26 cellular contexts compared by ENCODE assay signal in genomic region chr3:106348142-106348690, GRCh38.
DNase-seq lines count a peak whose midpoint lies in the region; ATAC-seq and TF ChIP-seq lines count a peak whose summit lies in the region.
"Had no signal": no experiment of that assay in that cellular context is flagged by ENCODE, and none has a peak within 500 bp of the region (broad histone marks: within the 10 kb centered on the region; RNA-seq: fewer than 3 reads in every experiment).

No MANE protein-coding gene starts in this region.

- H3K4me3 ChIP-seq in right cardiac atrium (ENCODE audit: low read length) (no peak overlapping the region), left ventricle myocardium inferior (no peak overlapping the region), mesenchymal stem cell (ENCODE audit: insufficient read depth in 1 of 2, low read depth in 1 of 2, low read length in 2 of 2) (no peak overlapping the region), skeletal muscle tissue (ENCODE audit: low read length in 3 of 3) (peak overlapping the region; percentile 7 to 57 (median 37)), hepatocyte (no peak overlapping the region)
- H3K4me3 ChIP-seq: heart left ventricle, transverse colon had no signal

- H2BK5ac ChIP-seq in mesenchymal stem cell (ENCODE audit: low read depth, low read length, poor library complexity, severe bottlenecking), result no peak overlapping the region

- H3K36me3 ChIP-seq in left ventricle myocardium inferior (no peaks in the 10 kb centered on the region), mesenchymal stem cell (ENCODE audit: control insufficient read depth in 1 of 2, insufficient read depth in 2 of 2, low read depth in 1 of 2, low read length in 2 of 2) (no peaks in the 10 kb centered on the region), skeletal muscle tissue (ENCODE audit: control insufficient read depth in 3 of 3, insufficient read depth in 3 of 3, low read length in 3 of 3) (no peaks in the 10 kb centered on the region), hepatocyte (replicated peaks; ENCODE audit: insufficient read depth, low read depth) (no peaks in the 10 kb centered on the region)
- H3K36me3 ChIP-seq: heart left ventricle, transverse colon had no signal

- no peak overlapping the region for H3K4me2 ChIP-seq in mesenchymal stem cell (ENCODE audit: low read length, poor library complexity, severe bottlenecking)
- H3K4me2 ChIP-seq in hepatocyte, result no peak overlapping the region

- 62% methylated on average over 3 of the region's 3 CpGs for WGBS in right cardiac atrium
- WGBS in mesenchymal stem cell, result 100% methylated on average over 2 of the region's 3 CpGs
- 85% methylated on average over 3 of the region's 3 CpGs for WGBS in hepatocyte (ENCODE audit: low lambda C conversion rate, missing lambda C conversion rate)

- H4K91ac ChIP-seq in mesenchymal stem cell (ENCODE audit: low read length), result no peak overlapping the region

- peak overlapping the region in 1 of 2 experiments; percentile 66 for H3K18ac ChIP-seq in mesenchymal stem cell (ENCODE audit: low read depth in 1 of 2, low read length in 2 of 2)

- no peak for DNase-seq in right cardiac atrium
- no peak for DNase-seq in left ventricle myocardium inferior
- DNase-seq in central memory CD8-positive, alpha-beta T cell (ENCODE audit: low spot score in 2 of 2), result no peak
- DNase-seq in mesenchymal stem cell, result no peak
- no peak for DNase-seq in natural killer cell
- no peak for DNase-seq in GM10248 (ENCODE audit: extremely low spot score)
- DNase-seq in hepatocyte (ENCODE audit: low spot score), result no peak
- DNase-seq: activated CD4-positive, alpha-beta T cell treated with anti-CD3 and anti-CD28 coated beads for 48 hours; activated effector memory CD4-positive, alpha-beta T cell treated with Interleukin-2 at 50 U/mL for 16 hours; CD4-positive, alpha-beta T cell; cortex of kidney; effector memory CD8-positive, alpha-beta T cell; erythroblast; heart left ventricle; mesendoderm; NCI-H2081; NCI-H2227 treated with DMSO at 0.1 percent for 48 hours; NCI-H774; RPMI8226; T1000; transverse colon had no signal

- H3K27ac ChIP-seq in right cardiac atrium (ENCODE audit: low read length) (no peak overlapping the region), left ventricle myocardium inferior (replicated peaks) (no peak overlapping the region), mesenchymal stem cell (ENCODE audit: low read length, poor library complexity, severe bottlenecking) (peak overlapping the region; percentile 43), skeletal muscle tissue (ENCODE audit: low read depth, low read length) (peak overlapping the region; percentile 85), hepatocyte (no peak overlapping the region)
- H3K27ac ChIP-seq: heart left ventricle, HL-60, transverse colon had no signal

- H3K14ac ChIP-seq in mesenchymal stem cell (ENCODE audit: low read length in 2 of 2), result no peak overlapping the region

- H3K27me3 ChIP-seq in right cardiac atrium (ENCODE audit: control insufficient read depth, insufficient read depth), result no peaks in the 10 kb centered on the region
- H3K27me3 ChIP-seq in left ventricle myocardium inferior (ENCODE audit: low read depth), result no peaks in the 10 kb centered on the region
- H3K27me3 ChIP-seq in mesenchymal stem cell (ENCODE audit: control insufficient read depth in 1 of 2, insufficient read depth in 1 of 2, low read length in 2 of 2), result no peaks in the 10 kb centered on the region
- H3K27me3 ChIP-seq in skeletal muscle tissue (ENCODE audit: control insufficient read depth in 3 of 3, insufficient read depth in 3 of 3, low read length in 3 of 3), result no peaks in the 10 kb centered on the region
- H3K27me3 ChIP-seq in hepatocyte, result no peaks in the 10 kb centered on the region
- H3K27me3 ChIP-seq: heart left ventricle, transverse colon had no signal

- no peak overlapping the region for H3K23ac ChIP-seq in mesenchymal stem cell (ENCODE audit: low read length in 2 of 2)

- no peak overlapping the region for H3K4me3 Mint-ChIP-seq in central memory CD8-positive, alpha-beta T cell
- H3K4me3 Mint-ChIP-seq in natural killer cell, result no peak overlapping the region
- H3K4me3 Mint-ChIP-seq: CD4-positive, alpha-beta T cell; effector memory CD8-positive, alpha-beta T cell; stimulated activated effector memory CD8-positive, alpha-beta T cell treated with anti-CD3 and anti-CD28 coated beads, Interleukin-12 subunit alpha, Interleukin-12 subunit beta, amount 100 ng/mL, for 72 hours had no signal

- CTCF ChIA-PET in GM10248 (lab: Yijun Ruan, JAX), result interaction anchor here (1.1 to 2.8 kb wide), 4 partner anchors 8 to 267 kb away, joined by 3 to 9 read pairs (median 4); no protein-coding TSS in a partner anchor

- intact Hi-C loops in right cardiac atrium (cut with DNase I), result no loop called here
- intact Hi-C loops in left ventricle myocardium inferior (cut with micrococcal nuclease), result no loop called here
- intact Hi-C loops in natural killer cell (cut with micrococcal nuclease), result no loop called here

- H3K9ac ChIP-seq in mesenchymal stem cell (ENCODE audit: low read length), result no peak overlapping the region
- peak overlapping the region; percentile 34 to 61 (median 57) for H3K9ac ChIP-seq in skeletal muscle tissue (ENCODE audit: low read depth in 1 of 3, low read length in 3 of 3)

- H3K79me1 ChIP-seq in mesenchymal stem cell (replicated peaks; ENCODE audit: low read length, poor library complexity, severe bottlenecking), result no peaks in the 10 kb centered on the region

- H4K8ac ChIP-seq in mesenchymal stem cell (ENCODE audit: low read length), result no peak overlapping the region

- no peak overlapping the region for H2AK5ac ChIP-seq in mesenchymal stem cell (ENCODE audit: low read length, severe bottlenecking)

- H4K20me1 ChIP-seq in hepatocyte (ENCODE audit: insufficient read depth, poor library complexity, severe bottlenecking), result no peaks in the 10 kb centered on the region

- H3K9me3 ChIP-seq in right cardiac atrium (ENCODE audit: control insufficient read depth, low read length), result no peaks in the 10 kb centered on the region
- no peaks in the 10 kb centered on the region for H3K9me3 ChIP-seq in left ventricle myocardium inferior (replicated peaks)
- no peaks in the 10 kb centered on the region for H3K9me3 ChIP-seq in mesenchymal stem cell (ENCODE audit: control insufficient read depth, low read length)
- no peaks in the 10 kb centered on the region for H3K9me3 ChIP-seq in skeletal muscle tissue (ENCODE audit: control insufficient read depth in 3 of 3, low read length in 3 of 3)
- no peaks in the 10 kb centered on the region for H3K9me3 ChIP-seq in hepatocyte (ENCODE audit: low read depth)
- H3K9me3 ChIP-seq: heart left ventricle, transverse colon had no signal

- no peaks in the 10 kb centered on the region for H3K4me1 ChIP-seq in right cardiac atrium (ENCODE audit: control insufficient read depth, insufficient read depth, low read length)
- H3K4me1 ChIP-seq in left ventricle myocardium inferior, result peaks cover 7% of the 10 kb centered on the region
- no peaks in the 10 kb centered on the region for H3K4me1 ChIP-seq in mesenchymal stem cell (ENCODE audit: control insufficient read depth, insufficient read depth, low read depth, low read length)
- peaks cover 8 to 16% (median 11%) of the 10 kb centered on the region in 3 donors for H3K4me1 ChIP-seq in skeletal muscle tissue (ENCODE audit: control insufficient read depth in 3 of 3, insufficient read depth in 3 of 3, low read length in 3 of 3)
- H3K4me1 ChIP-seq in hepatocyte (ENCODE audit: insufficient read depth), result peaks cover 9% of the 10 kb centered on the region
- H3K4me1 ChIP-seq: transverse colon had no signal

- no peaks in the 10 kb centered on the region for H3K27me3 Mint-ChIP-seq in central memory CD8-positive, alpha-beta T cell
- no peaks in the 10 kb centered on the region for H3K27me3 Mint-ChIP-seq in natural killer cell (ENCODE audit: low read depth in 2 of 2)
- H3K27me3 Mint-ChIP-seq: CD4-positive, alpha-beta T cell; effector memory CD8-positive, alpha-beta T cell; progenitor cell of endocrine pancreas had no signal

- no peaks in the 10 kb centered on the region for H3K79me2 ChIP-seq in hepatocyte

- H2BK15ac ChIP-seq in mesenchymal stem cell (ENCODE audit: low read depth, poor library complexity, severe bottlenecking), result no peak overlapping the region

- no peak overlapping the region for H3K4ac ChIP-seq in mesenchymal stem cell (ENCODE audit: low read depth in 1 of 2, low read length in 2 of 2)

- H3K36me3 Mint-ChIP-seq in central memory CD8-positive, alpha-beta T cell (ENCODE audit: insufficient read depth), result no peaks in the 10 kb centered on the region
- H3K36me3 Mint-ChIP-seq in natural killer cell, result no peaks in the 10 kb centered on the region
- H3K36me3 Mint-ChIP-seq: stimulated activated effector memory CD8-positive, alpha-beta T cell treated with anti-CD3 and anti-CD28 coated beads, Interleukin-12 subunit alpha, Interleukin-12 subunit beta, amount 100 ng/mL, for 72 hours had no signal

- H2BK12ac ChIP-seq in mesenchymal stem cell (ENCODE audit: low read length in 2 of 2), result peak overlapping the region; percentile 33 to 82

- TF ChIP-seq CTCF in left ventricle myocardium inferior (IDR thresholded peaks at IDR 0.05; ENCODE audit: borderline replicate concordance), result no peak
- no peak for TF ChIP-seq CTCF in natural killer cell (IDR thresholded peaks at IDR 0.05)
- TF ChIP-seq CTCF in GM10248 (IDR thresholded peaks at IDR 0.05; ENCODE audit: control extremely low read depth, extremely low read depth, low read depth, missing control alignments), result no peak
- TF ChIP-seq CTCF in hepatocyte (IDR thresholded peaks at IDR 0.05; ENCODE audit: poor library complexity), result no peak

- POLR2A ChIA-PET in GM10248 (lab: Yijun Ruan, JAX), result no interaction called here

- ATAC-seq in right cardiac atrium (peak; percentile 44 to 59), natural killer cell (no peak)
- no peak for ATAC-seq in central memory CD8-positive, alpha-beta T cell (replicated peaks; ENCODE audit: extremely low read depth, poor library complexity, severe bottlenecking)
- ATAC-seq: activated naive CD4-positive, alpha-beta T cell treated with anti-CD3 and anti-CD28 coated beads, Interleukin-2, amount 50 U/mL, for 72 hours; effector memory CD8-positive, alpha-beta T cell; stimulated activated effector memory CD8-positive, alpha-beta T cell treated with anti-CD3 and anti-CD28 coated beads, Interleukin-12 subunit alpha, Interleukin-12 subunit beta, amount 100 ng/mL, for 72 hours had no signal

- no peak overlapping the region for H2BK120ac ChIP-seq in mesenchymal stem cell (ENCODE audit: low read depth, low read length)

- H2AFZ ChIP-seq in mesenchymal stem cell (ENCODE audit: low read depth, low read length), result no peak overlapping the region
- H2AFZ ChIP-seq in hepatocyte, result no peak overlapping the region

- no peaks in the 10 kb centered on the region for H3K9me2 ChIP-seq in hepatocyte (replicated peaks; ENCODE audit: insufficient read depth)

- peak overlapping the region; percentile 56 for H3K27ac Mint-ChIP-seq in central memory CD8-positive, alpha-beta T cell (ENCODE audit: low read depth)
- no peak overlapping the region for H3K27ac Mint-ChIP-seq in natural killer cell
- H3K27ac Mint-ChIP-seq: activated naive CD4-positive, alpha-beta T cell treated with anti-CD3 and anti-CD28 coated beads, Interleukin-2, amount 50 U/mL, for 72 hours; CD4-positive, alpha-beta T cell; progenitor cell of endocrine pancreas had no signal

- peaks cover 18% of the 10 kb centered on the region for H3K4me1 Mint-ChIP-seq in central memory CD8-positive, alpha-beta T cell
- H3K4me1 Mint-ChIP-seq in natural killer cell, result peaks cover 9 to 11% of the 10 kb centered on the region in 2 donors

- H3K9me3 Mint-ChIP-seq in central memory CD8-positive, alpha-beta T cell, result peaks cover 1% of the 10 kb centered on the region
- H3K9me3 Mint-ChIP-seq in natural killer cell, result peaks cover 0 to 2% of the 10 kb centered on the region in 2 donors
- H3K9me3 Mint-ChIP-seq: CD4-positive, alpha-beta T cell; effector memory CD8-positive, alpha-beta T cell had no signal

Comparison
In these comparisons a context has a peak if more than half of its experiments do, and no peak if none do; other contexts are left out.
1. ATAC-seq: peak in right cardiac atrium (2 of 2); none in central memory CD8-positive, alpha-beta T cell (single experiment) and natural killer cell (0 of 3).
2. H3K27ac ChIP-seq: peak in mesenchymal stem cell (single experiment) and skeletal muscle tissue (single experiment); none in right cardiac atrium (single experiment), left ventricle myocardium inferior (single experiment) and hepatocyte (single experiment).
3. H3K4me3 ChIP-seq: peak in skeletal muscle tissue (3 of 3); none in right cardiac atrium (single experiment), left ventricle myocardium inferior (single experiment), mesenchymal stem cell (0 of 2) and hepatocyte (single experiment).